7 cellular contexts compared by ENCODE assay signal in the genomic region with DNA sequence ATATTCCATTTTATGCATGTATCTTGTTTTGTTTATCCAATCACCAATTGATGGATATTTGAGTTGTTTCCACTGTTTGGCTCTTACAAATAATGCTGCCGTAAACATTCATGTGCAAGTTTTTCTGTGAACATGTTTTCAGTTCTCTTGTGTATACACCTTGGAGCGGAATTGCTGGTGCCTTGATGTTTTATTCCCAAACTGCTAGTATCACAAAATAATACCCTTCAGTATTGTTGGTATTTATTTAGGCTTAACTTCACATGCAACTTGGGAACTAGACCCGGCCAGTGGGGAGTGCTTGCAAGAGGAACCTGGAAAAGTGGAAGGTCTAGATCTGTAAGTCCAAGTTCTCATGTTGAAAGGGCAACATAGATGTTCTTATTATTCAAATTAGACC.
"Had no signal": no experiment of that assay in that cellular context is flagged by ENCODE, and none has a peak within 500 bp of the region (broad histone marks: within the 10 kb centered on the region; RNA-seq: fewer than 3 reads in every experiment).

No MANE protein-coding gene starts in this region.

- ATAC-seq: HCT116 had no signal

- H3K36me3 ChIP-seq: HAP-1 had no signal

- H3K4me1 ChIP-seq: HAP-1 had no signal

- H3K9me3 ChIP-seq: HAP-1 had no signal

- H2AFZ ChIP-seq: GM23248 had no signal

- DNase-seq: GM23248, GOT3, H7, IMR-90, KBM-7 had no signal

- H3K4me3 ChIP-seq: GM23248, HAP-1 had no signal

- H3K27ac ChIP-seq: GM23248 had no signal
